Comparison of ENCODE assay signal across 19 cellular contexts in the genomic region with DNA sequence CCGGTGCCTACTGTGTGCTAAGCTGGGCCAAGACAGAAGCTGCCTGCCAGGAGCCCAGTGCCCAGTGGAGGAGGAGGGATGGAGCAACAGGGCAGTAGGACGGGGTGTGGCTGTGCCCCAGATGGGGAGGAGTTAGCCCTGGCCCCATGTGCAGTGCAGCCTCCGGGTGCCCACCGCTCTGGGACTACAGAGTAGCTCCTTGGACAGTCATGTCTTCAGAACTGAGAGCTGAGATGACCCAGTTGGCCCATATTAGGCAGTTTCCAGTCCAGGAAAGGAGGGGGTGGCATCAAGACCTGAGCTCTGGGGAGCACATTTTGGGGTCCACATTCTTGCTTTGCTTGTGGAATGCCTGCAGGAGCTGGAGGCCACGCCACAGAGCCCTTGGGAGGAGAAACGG. TPM values are rescaled to one million over a fixed set of nuclear protein-coding genes. Genes with fewer than 3 reads are reported as not detected.
"Had no signal": no experiment of that assay in that cellular context is flagged by ENCODE, and none has a peak within 500 bp of the region (broad histone marks: within the 10 kb centered on the region; RNA-seq: fewer than 3 reads in every experiment).

No MANE protein-coding gene starts in this region.

- H3K4me3 Mint-ChIP-seq: activated B cell treated with CpG ODN at 0.5 μM for 24 hours; activated CD4-positive, alpha-beta T cell treated with anti-CD3 and anti-CD28 coated beads, Interleukin-2, amount 10 ng/mL, durations not matched to agents 24 days and 14 days; activated CD8-positive, alpha-beta T cell treated with anti-CD3 and anti-CD28 coated beads for 36 hours; activated naive CD4-positive, alpha-beta T cell treated with anti-CD3 and anti-CD28 coated beads for 36 hours; activated T-helper 1 cell treated with anti-CD3 and anti-CD28 coated beads, Interleukin-12 subunit alpha, Interleukin-12 subunit beta, Interleukin-2, Interleukin-4 antibody, amounts not matched to agents 30 ng/mL and 10 ng/mL and 1 ng/mL, durations not matched to agents 14 hours and 24 hours and 36 hours had no signal

- H3K9me3 Mint-ChIP-seq: activated B cell treated with CpG ODN at 0.5 μM for 24 hours; activated CD4-positive, alpha-beta T cell treated with anti-CD3 and anti-CD28 coated beads, Interleukin-2, amount 10 ng/mL, durations not matched to agents 24 days and 14 days; activated CD8-positive, alpha-beta T cell treated with anti-CD3 and anti-CD28 coated beads for 36 hours; activated naive CD4-positive, alpha-beta T cell treated with anti-CD3 and anti-CD28 coated beads for 36 hours; activated T-helper 1 cell treated with anti-CD3 and anti-CD28 coated beads, Interleukin-12 subunit alpha, Interleukin-12 subunit beta, Interleukin-2, Interleukin-4 antibody, amounts not matched to agents 30 ng/mL and 10 ng/mL and 1 ng/mL, durations not matched to agents 14 hours and 24 hours and 36 hours had no signal

- H3K4me1 ChIP-seq: ascending aorta, gastrocnemius medialis had no signal

- H3K36me3 ChIP-seq: ascending aorta, gastrocnemius medialis, thyroid gland had no signal

- H3K27me3 ChIP-seq: ascending aorta, thyroid gland had no signal

- ATAC-seq: activated CD8-positive, alpha-beta T cell treated with anti-CD3 and anti-CD28 coated beads for 36 hours; esophagus mucosa; gastrocnemius medialis had no signal

- H3K4me3 ChIP-seq: ascending aorta, gastrocnemius medialis, SK-N-MC, thyroid gland had no signal

- H3K9me3 ChIP-seq: ascending aorta, gastrocnemius medialis, thyroid gland had no signal

- H3K27ac Mint-ChIP-seq: activated B cell treated with CpG ODN at 0.5 μM for 24 hours; activated CD4-positive, alpha-beta T cell treated with anti-CD3 and anti-CD28 coated beads, Interleukin-2, amount 10 ng/mL, durations not matched to agents 24 days and 14 days; activated CD8-positive, alpha-beta T cell treated with anti-CD3 and anti-CD28 coated beads for 36 hours; activated naive CD4-positive, alpha-beta T cell treated with anti-CD3 and anti-CD28 coated beads for 36 hours; activated T-helper 1 cell treated with anti-CD3 and anti-CD28 coated beads, Interleukin-12 subunit alpha, Interleukin-12 subunit beta, Interleukin-2, Interleukin-4 antibody, amounts not matched to agents 30 ng/mL and 10 ng/mL and 1 ng/mL, durations not matched to agents 14 hours and 24 hours and 36 hours had no signal

- DNase-seq: activated B cell treated with CpG ODN at 0.5 μM for 24 hours; activated CD4-positive, alpha-beta T cell treated with anti-CD3 and anti-CD28 coated beads, Interleukin-2, amount 10 ng/mL, durations not matched to agents 24 days and 14 days; activated CD8-positive, alpha-beta T cell treated with anti-CD3 and anti-CD28 coated beads for 36 hours; activated naive CD4-positive, alpha-beta T cell treated with anti-CD3 and anti-CD28 coated beads for 36 hours; cortex of kidney; gastrocnemius medialis; mammary epithelial cell; stimulated activated CD4-positive, alpha-beta T cell treated with anti-CD3 and anti-CD28 coated beads, Interleukin-12 subunit alpha, Interleukin-12 subunit beta, amount 100 ng/mL, for 4 hours; stimulated activated CD4-positive, alpha-beta T cell treated with anti-CD3 and anti-CD28 coated beads, Interleukin-1b, Interleukin-23, amount 100 ng/mL, for 48 hours; stimulated activated CD8-positive, alpha-beta memory T cell treated with anti-CD3 and anti-CD28 coated beads, Interleukin-4, amount 100 ng/mL, for 48 hours; stimulated activated naive CD4-positive, alpha-beta T cell; thyroid gland had no signal

- H3K27ac ChIP-seq: ascending aorta, gastrocnemius medialis, SK-N-MC, thyroid gland had no signal

- H3K4me1 Mint-ChIP-seq: activated B cell treated with CpG ODN at 0.5 μM for 24 hours; activated CD4-positive, alpha-beta T cell treated with anti-CD3 and anti-CD28 coated beads, Interleukin-2, amount 10 ng/mL, durations not matched to agents 24 days and 14 days had no signal

- H3K27me3 Mint-ChIP-seq: activated CD4-positive, alpha-beta T cell treated with anti-CD3 and anti-CD28 coated beads, Interleukin-2, amount 10 ng/mL, durations not matched to agents 24 days and 14 days had no signal

RNA-seq across cellular contexts. Expression of a gene that starts 46.6 kb away (rescaled TPM):
- total RNA-seq: activated CD4-positive, alpha-beta T cell treated with anti-CD3 and anti-CD28 coated beads, Interleukin-2, amount 10 ng/mL, durations not matched to agents 24 days and 14 days; activated CD8-positive, alpha-beta T cell treated with anti-CD3 and anti-CD28 coated beads for 36 hours; activated naive CD4-positive, alpha-beta T cell treated with anti-CD3 and anti-CD28 coated beads for 36 hours; activated T-helper 1 cell treated with anti-CD3 and anti-CD28 coated beads, Interleukin-12 subunit alpha, Interleukin-12 subunit beta, Interleukin-2, Interleukin-4 antibody, amounts not matched to agents 30 ng/mL and 10 ng/mL and 1 ng/mL, durations not matched to agents 14 hours and 24 hours and 36 hours; ascending aorta; mammary epithelial cell; osteocyte; pulmonary artery endothelial cell; T-helper 2 cell treated with Interferon-gamma antibody and Interleukin-4, amounts not matched to agents 100 ng/mL and 5 ng/mL, for 36 hours had no signal
